ENCODE assay signal across 12 cellular contexts in genomic region chr16:10978846-10979446, GRCh38. TPM values are rescaled to one million over a fixed set of nuclear protein-coding genes. Genes with fewer than 3 reads are reported as not detected.
DNase-seq lines count a peak whose midpoint lies in the region; ATAC-seq and TF ChIP-seq lines count a peak whose summit lies in the region.
"Had no signal": no experiment of that assay in that cellular context is flagged by ENCODE, and none has a peak within 500 bp of the region (broad histone marks: within the 10 kb centered on the region; RNA-seq: fewer than 3 reads in every experiment).

No MANE protein-coding gene starts in this region.

- no peaks in the 10 kb centered on the region for H3K9me3 Mint-ChIP-seq in activated naive CD8-positive, alpha-beta T cell treated with anti-CD3 and anti-CD28 coated beads, Interleukin-2, amount 10 ng/mL, durations not matched to agents 7 days and 5 days
- no peaks in the 10 kb centered on the region for H3K9me3 Mint-ChIP-seq in activated naive CD8-positive, alpha-beta T cell treated with anti-CD3 and anti-CD28 coated beads, Interleukin-2, amount 50 U/mL, for 24 hours
- H3K9me3 Mint-ChIP-seq in endodermal cell, result no peaks in the 10 kb centered on the region
- no peaks in the 10 kb centered on the region for H3K9me3 Mint-ChIP-seq in neural crest cell
- H3K9me3 Mint-ChIP-seq: activated T-cell treated with anti-CD3 and anti-CD28 coated beads, Interleukin-2, amount 50 U/mL, for 4 hours had no signal

- H3K36me3 Mint-ChIP-seq in activated naive CD8-positive, alpha-beta T cell treated with anti-CD3 and anti-CD28 coated beads, Interleukin-2, amount 10 ng/mL, durations not matched to agents 7 days and 5 days, result peaks cover 20% of the 10 kb centered on the region
- H3K36me3 Mint-ChIP-seq in activated naive CD8-positive, alpha-beta T cell treated with anti-CD3 and anti-CD28 coated beads, Interleukin-2, amount 50 U/mL, for 24 hours (ENCODE audit: low read depth), result peaks cover 27% of the 10 kb centered on the region
- peaks cover 49% of the 10 kb centered on the region for H3K36me3 Mint-ChIP-seq in endodermal cell (ENCODE audit: low read depth)
- H3K36me3 Mint-ChIP-seq in neural crest cell (ENCODE audit: low read depth), result no peaks in the 10 kb centered on the region

- peaks cover 58% of the 10 kb centered on the region for H3K4me1 Mint-ChIP-seq in activated naive CD8-positive, alpha-beta T cell treated with anti-CD3 and anti-CD28 coated beads, Interleukin-2, amount 10 ng/mL, durations not matched to agents 7 days and 5 days
- peaks cover 18% of the 10 kb centered on the region for H3K4me1 Mint-ChIP-seq in activated naive CD8-positive, alpha-beta T cell treated with anti-CD3 and anti-CD28 coated beads, Interleukin-2, amount 50 U/mL, for 24 hours
- peaks cover 8% of the 10 kb centered on the region for H3K4me1 Mint-ChIP-seq in endodermal cell
- peaks cover 26% of the 10 kb centered on the region for H3K4me1 Mint-ChIP-seq in neural crest cell

- H3K36me3 ChIP-seq in endodermal cell (ENCODE audit: control insufficient read depth, insufficient read depth, low read length) (peaks cover 50% of the 10 kb centered on the region), upper lobe of left lung (peaks cover 0 to 71% (median 21%) of the 10 kb centered on the region in 4 donors), WERI-Rb-1 (peaks cover 22% of the 10 kb centered on the region)

- POLR2A ChIA-PET in activated naive CD8-positive, alpha-beta T cell treated with anti-CD3 and anti-CD28 coated beads, Interleukin-2, amount 10 ng/mL, durations not matched to agents 7 days and 5 days (lab: Charles Lee), result no interaction called here

- TF ChIP-seq CTCF in endodermal cell (conservative IDR thresholded peaks at IDR 0.05) (no peak), neural crest cell (conservative IDR thresholded peaks at IDR 0.05) (no peak), upper lobe of left lung (IDR thresholded peaks at IDR 0.05) (no peak), WERI-Rb-1 (IDR thresholded peaks at IDR 0.05; ENCODE audit: low read depth, low read length) (no peak)

- no peaks in the 10 kb centered on the region for H3K9me3 ChIP-seq in endodermal cell (ENCODE audit: control insufficient read depth, low read length)
- H3K9me3 ChIP-seq in upper lobe of left lung, result no peaks in the 10 kb centered on the region
- H3K9me3 ChIP-seq in WERI-Rb-1 (ENCODE audit: severe bottlenecking), result no peaks in the 10 kb centered on the region

- WGBS in endodermal cell (ENCODE audit: insufficient coverage in 1 of 2, insufficient read length in 1 of 2), 2 experiments, result 92% methylated on average over 5 to 14 of the region's 14 CpGs
- WGBS in upper lobe of left lung, 2 donors, result 74 to 76% methylated on average over 14 of the region's 14 CpGs

- no peak for ATAC-seq in activated naive CD8-positive, alpha-beta T cell treated with anti-CD3 and anti-CD28 coated beads, Interleukin-2, amount 10 ng/mL, durations not matched to agents 7 days and 5 days (ENCODE audit: low read depth)
- ATAC-seq in activated naive CD8-positive, alpha-beta T cell treated with anti-CD3 and anti-CD28 coated beads, Interleukin-2, amount 50 U/mL, for 24 hours, result no peak
- ATAC-seq in upper lobe of left lung (ENCODE audit: low FRiP score in 2 of 2) (no peak), GM21515 (IDR thresholded peaks at IDR 0.05; ENCODE audit: unreplicated experiment) (no peak)
- ATAC-seq: activated T-cell treated with anti-CD3 and anti-CD28 coated beads, Interleukin-2, amount 50 U/mL, for 4 hours had no signal

- H3K4me1 ChIP-seq in endodermal cell (ENCODE audit: control insufficient read depth, insufficient read depth, low read length) (peaks cover 2% of the 10 kb centered on the region), upper lobe of left lung (peaks cover 5 to 20% (median 12%) of the 10 kb centered on the region in 4 donors)

- H3K27ac ChIP-seq in endodermal cell (ENCODE audit: low read depth, low read length) (peak overlapping the region; percentile 6), upper lobe of left lung (peak overlapping the region; percentile 48 to 65 (median 62)), WERI-Rb-1 (no peak overlapping the region)

- H3K27ac Mint-ChIP-seq in activated naive CD8-positive, alpha-beta T cell treated with anti-CD3 and anti-CD28 coated beads, Interleukin-2, amount 10 ng/mL, durations not matched to agents 7 days and 5 days, result peak overlapping the region; percentile 69
- H3K27ac Mint-ChIP-seq in activated naive CD8-positive, alpha-beta T cell treated with anti-CD3 and anti-CD28 coated beads, Interleukin-2, amount 50 U/mL, for 24 hours, result no peak overlapping the region
- H3K27ac Mint-ChIP-seq in endodermal cell (peak overlapping the region; percentile 23), neural crest cell (ENCODE audit: unreplicated experiment) (peak overlapping the region; percentile 96)

- DNase-seq in activated naive CD8-positive, alpha-beta T cell treated with anti-CD3 and anti-CD28 coated beads, Interleukin-2, amount 10 ng/mL, durations not matched to agents 7 days and 5 days, result no peak
- no peak for DNase-seq in activated naive CD8-positive, alpha-beta T cell treated with anti-CD3 and anti-CD28 coated beads, Interleukin-2, amount 50 U/mL, for 24 hours
- DNase-seq in endodermal cell, result no peak
- no peak for DNase-seq in neural crest cell (ENCODE audit: low read depth, low spot score)
- no peak for DNase-seq in upper lobe of left lung
- no peak for DNase-seq in NCI-H524 treated with DMSO at 0.1 percent for 48 hours (lab: John Stamatoyannopoulos, UW)
- no peak for DNase-seq in WERI-Rb-1
- DNase-seq: activated T-cell treated with anti-CD3 and anti-CD28 coated beads, Interleukin-2, amount 50 U/mL, for 4 hours; KBM-7; NCI-H1694; NCI-H69 had no signal

- no peak overlapping the region for H3K4me3 Mint-ChIP-seq in activated naive CD8-positive, alpha-beta T cell treated with anti-CD3 and anti-CD28 coated beads, Interleukin-2, amount 10 ng/mL, durations not matched to agents 7 days and 5 days
- no peak overlapping the region for H3K4me3 Mint-ChIP-seq in activated naive CD8-positive, alpha-beta T cell treated with anti-CD3 and anti-CD28 coated beads, Interleukin-2, amount 50 U/mL, for 24 hours
- no peak overlapping the region for H3K4me3 Mint-ChIP-seq in endodermal cell
- H3K4me3 Mint-ChIP-seq in neural crest cell, result no peak overlapping the region
- H3K4me3 Mint-ChIP-seq: activated T-cell treated with anti-CD3 and anti-CD28 coated beads, Interleukin-2, amount 50 U/mL, for 4 hours had no signal

- no peak for TF ChIP-seq POLR2A in upper lobe of left lung (IDR thresholded peaks at IDR 0.05)

- no peaks in the 10 kb centered on the region for H3K27me3 ChIP-seq in endodermal cell (ENCODE audit: control insufficient read depth, insufficient read depth, low read length, poor library complexity, severe bottlenecking)
- H3K27me3 ChIP-seq in upper lobe of left lung, result no peaks in the 10 kb centered on the region
- H3K27me3 ChIP-seq in WERI-Rb-1 (ENCODE audit: insufficient read depth, low read depth, severe bottlenecking), result no peaks in the 10 kb centered on the region

- TF ChIP-seq EP300 in upper lobe of left lung (IDR thresholded peaks at IDR 0.05), result no peak

- H3K4me3 ChIP-seq in endodermal cell (ENCODE audit: low read length) (no peak overlapping the region), upper lobe of left lung (no peak overlapping the region), WERI-Rb-1 (ENCODE audit: low read depth, low read length) (no peak overlapping the region)

- H3K9ac ChIP-seq in endodermal cell (ENCODE audit: extremely low read depth, low read length, poor library complexity, severe bottlenecking), result no peak overlapping the region

- no peaks in the 10 kb centered on the region for H3K27me3 Mint-ChIP-seq in activated naive CD8-positive, alpha-beta T cell treated with anti-CD3 and anti-CD28 coated beads, Interleukin-2, amount 10 ng/mL, durations not matched to agents 7 days and 5 days
- H3K27me3 Mint-ChIP-seq in activated naive CD8-positive, alpha-beta T cell treated with anti-CD3 and anti-CD28 coated beads, Interleukin-2, amount 50 U/mL, for 24 hours, result no peaks in the 10 kb centered on the region
- no peaks in the 10 kb centered on the region for H3K27me3 Mint-ChIP-seq in endodermal cell (ENCODE audit: insufficient read depth)
- H3K27me3 Mint-ChIP-seq in neural crest cell (ENCODE audit: low read depth), result no peaks in the 10 kb centered on the region

RNA-seq across cellular contexts. Expression of gene CLEC16A, which starts 34.6 kb away (rescaled TPM):
- 10 to 100 TPM; 31.1 to 34.1 TPM for total RNA-seq in activated naive CD8-positive, alpha-beta T cell treated with anti-CD3 and anti-CD28 coated beads, Interleukin-2, amount 10 ng/mL, durations not matched to agents 7 days and 5 days
- total RNA-seq in endodermal cell, result 10 to 100 TPM; 19.5 to 28.3 TPM
- 15.6 TPM for polyA plus RNA-seq in endodermal cell (2013, experiment 1 of 2)
- polyA plus RNA-seq in endodermal cell (2013, experiment 2 of 2), result 15.2 TPM
- 21.3 and 26.0 TPM in 2 replicates for total RNA-seq in neural crest cell
- 10 to 100 TPM; 33.3 to 85.9 (median 46.4) TPM for total RNA-seq in upper lobe of left lung

RNA-seq across cellular contexts. Expression of gene DEXI, which starts 36.7 kb away (rescaled TPM):
- 10 to 100 TPM; 31.4 to 32.3 TPM for total RNA-seq in activated naive CD8-positive, alpha-beta T cell treated with anti-CD3 and anti-CD28 coated beads, Interleukin-2, amount 10 ng/mL, durations not matched to agents 7 days and 5 days
- 10 to 100 TPM; 31.5 to 32.0 TPM for total RNA-seq in endodermal cell
- 33.2 TPM for polyA plus RNA-seq in endodermal cell (2013, experiment 1 of 2)
- 31.2 TPM for polyA plus RNA-seq in endodermal cell (2013, experiment 2 of 2)
- total RNA-seq in neural crest cell, result 35.6 and 38.3 TPM in 2 replicates
- total RNA-seq in upper lobe of left lung, result 10 to 100 TPM; 28.4 to 87.0 (median 55.1) TPM
